Comparison of ENCODE assay signal across 6 cellular contexts in genomic region chr9:66814038-66814437, GRCh38.
DNase-seq lines count a peak whose midpoint lies in the region; ATAC-seq and TF ChIP-seq lines count a peak whose summit lies in the region.
"Not testable (repeated sequence)": the region's sequence is repeated elsewhere in the genome, so short reads cannot be mapped to it uniquely, and the experiment has no call there.

No MANE protein-coding gene starts in this region.

- H3K27me3 ChIP-seq in H9 (ENCODE audit: insufficient read depth, low read length); IMR-90 (ENCODE audit: control insufficient read depth, insufficient read depth, low read length); RWPE2 (ENCODE audit: insufficient read depth, poor library complexity, severe bottlenecking); neuronal stem cell (ENCODE audit: control insufficient read depth in 3 of 3, insufficient read depth in 3 of 3, low read depth in 1 of 3, low read length in 3 of 3): not testable (repeated sequence)

- not testable (repeated sequence) for H3K4me2 ChIP-seq in H9 (ENCODE audit: insufficient read depth, insufficient read length, low read length); IMR-90 (ENCODE audit: low read depth, low read length); neuronal stem cell (ENCODE audit: insufficient read depth, low read length, poor library complexity, severe bottlenecking)

- not testable (repeated sequence) for H3K27ac ChIP-seq in H9 (ENCODE audit: insufficient read length, low read depth, low read length); IMR-90 (ENCODE audit: insufficient read depth, low read length); RWPE2 (ENCODE audit: poor library complexity, severe bottlenecking)
- peak overlapping the region; percentile 75 for H3K27ac ChIP-seq in neuronal stem cell (replicated peaks; ENCODE audit: low read length)

- WGBS in H9 (ENCODE audit: extremely low coverage, insufficient read length, low lambda C conversion rate): no CpG with 5 or more reads among the region's 3 CpGs
- WGBS in IMR-90 (ENCODE audit: extremely low coverage in 2 of 2, insufficient read length in 1 of 2), 2 experiments: no CpG with 5 or more reads among the region's 3 CpGs
- no CpG with 5 or more reads among the region's 3 CpGs for WGBS in neuronal stem cell (ENCODE audit: extremely low coverage in 2 of 2, insufficient read length in 2 of 2, insufficient replicate concordance in 1 of 2), 2 donors

- H3K18ac ChIP-seq in H9 (ENCODE audit: insufficient read length, low read depth, low read length); IMR-90 (ENCODE audit: low read depth, low read length); neuronal stem cell (ENCODE audit: low read length): not testable (repeated sequence)

- not testable (repeated sequence) for H4K91ac ChIP-seq in H9 (ENCODE audit: insufficient read length, low read depth, low read length); IMR-90 (ENCODE audit: insufficient read depth, low read depth, low read length); neuronal stem cell (ENCODE audit: low read depth, low read length, poor library complexity)

- H4K8ac ChIP-seq in H9 (replicated peaks; ENCODE audit: insufficient read length, low read depth, low read length); IMR-90 (ENCODE audit: low read depth in 2 of 2, low read length in 2 of 2); neuronal stem cell (ENCODE audit: low read depth, low read length): not testable (repeated sequence)

- not testable (repeated sequence) for TF ChIP-seq POLR2A in IMR-90 (IDR thresholded peaks at IDR 0.05; ENCODE audit: low read depth, low read length)

- H3K79me1 ChIP-seq in H9 (ENCODE audit: insufficient read depth, low read depth, low read length, poor library complexity, severe bottlenecking); IMR-90 (ENCODE audit: low read depth in 1 of 2, low read length in 2 of 2); neuronal stem cell (ENCODE audit: low read depth, low read length): not testable (repeated sequence)

- not testable (repeated sequence) for H3K23me2 ChIP-seq in H9 (ENCODE audit: insufficient read length, low read depth, low read length, poor library complexity, severe bottlenecking)

- H3K56ac ChIP-seq in H9 (ENCODE audit: insufficient read length, low read depth, low read length); IMR-90 (ENCODE audit: extremely low read depth, insufficient read depth, low read length): not testable (repeated sequence)

- H3K27me3 Mint-ChIP-seq in H9 (ENCODE audit: low read depth); endothelial cell (ENCODE audit: unreplicated experiment); glutamatergic neuron (ENCODE audit: unreplicated experiment): not testable (repeated sequence)

- not testable (repeated sequence) for H2BK5ac ChIP-seq in H9 (ENCODE audit: insufficient read length, low read length); IMR-90 (ENCODE audit: low read depth, low read length, poor library complexity, severe bottlenecking); neuronal stem cell (ENCODE audit: low read length)

- POLR2A ChIA-PET in IMR-90 (lab: Charles Lee; ENCODE audit: unreplicated experiment): not testable (repeated sequence)

- not testable (repeated sequence) for H3K9me1 ChIP-seq in IMR-90 (ENCODE audit: insufficient read depth, low read length)

- TF ChIP-seq RAD21 in IMR-90 (IDR thresholded peaks at IDR 0.05; ENCODE audit: low read length): not testable (repeated sequence)

- H2BK12ac ChIP-seq in H9 (ENCODE audit: insufficient read length, low read depth, low read length); neuronal stem cell (ENCODE audit: low read length): not testable (repeated sequence)

- dilution Hi-C loops in IMR-90 (cut with HindIII; ENCODE audit: low sequenced_read_pairs, unreplicated experiment): not testable (repeated sequence)

- not testable (repeated sequence) for H2BK15ac ChIP-seq in H9 (ENCODE audit: low read depth, low read length); IMR-90 (ENCODE audit: low read depth, low read length); neuronal stem cell (ENCODE audit: low read length)

- H3K4me1 Mint-ChIP-seq in H9; endothelial cell (ENCODE audit: unreplicated experiment); glutamatergic neuron (ENCODE audit: low read depth, unreplicated experiment): not testable (repeated sequence)

- not testable (repeated sequence) for H4K20me1 ChIP-seq in H9 (ENCODE audit: control insufficient read depth, insufficient read depth, insufficient read length); IMR-90 (ENCODE audit: insufficient read depth, low read length)

- H3K14ac ChIP-seq in H9 (ENCODE audit: insufficient read depth, low read length); IMR-90 (replicated peaks; ENCODE audit: low read depth, low read length); neuronal stem cell (ENCODE audit: low read length): not testable (repeated sequence)

- TF ChIP-seq CTCF in H9 (conservative IDR thresholded peaks at IDR 0.05); IMR-90 (conservative IDR thresholded peaks at IDR 0.05; ENCODE audit: low read depth, low read length); RWPE2 (IDR thresholded peaks at IDR 0.05; ENCODE audit: poor library complexity, severe bottlenecking); endothelial cell (IDR thresholded peaks at IDR 0.05; ENCODE audit: unreplicated experiment); glutamatergic neuron (IDR thresholded peaks at IDR 0.05; ENCODE audit: partially characterized antibody, unreplicated experiment): not testable (repeated sequence)

- not testable (repeated sequence) for H2AK5ac ChIP-seq in H9 (ENCODE audit: insufficient read length, low read length); IMR-90 (ENCODE audit: low read depth, low read length); neuronal stem cell (ENCODE audit: low read depth, low read length)

- H2AFZ ChIP-seq in H9 (ENCODE audit: low read length); IMR-90 (replicated peaks; ENCODE audit: low read length, poor library complexity); neuronal stem cell (ENCODE audit: low read length): not testable (repeated sequence)

- H3K36me3 Mint-ChIP-seq in H9 (ENCODE audit: insufficient read depth in 1 of 3, low read depth in 3 of 3); endothelial cell (ENCODE audit: low read depth, unreplicated experiment); glutamatergic neuron (ENCODE audit: unreplicated experiment): not testable (repeated sequence)

- in situ Hi-C loops in IMR-90 (cut with MboI; ENCODE audit: low sequenced_read_pairs): not testable (repeated sequence)

- CTCF ChIA-PET in IMR-90 (lab: Yijun Ruan, JAX): not testable (repeated sequence)

- not testable (repeated sequence) for H4K5ac ChIP-seq in H9 (ENCODE audit: insufficient read length, low read depth, low read length); IMR-90 (ENCODE audit: low read depth, low read length)

- H3K79me2 ChIP-seq in H9 (ENCODE audit: insufficient read depth, low read length): not testable (repeated sequence)

- not testable (repeated sequence) for DNase-seq in H9; IMR-90; RWPE2 (ENCODE audit: low spot score); endothelial cell (ENCODE audit: low spot score); glutamatergic neuron; neuronal stem cell (ENCODE audit: low spot score)

- intact Hi-C loops in IMR-90 (cut with micrococcal nuclease): not testable (repeated sequence)

- H2BK120ac ChIP-seq in H9 (ENCODE audit: low read depth, low read length, poor library complexity, severe bottlenecking); neuronal stem cell (ENCODE audit: low read depth, low read length): not testable (repeated sequence)
- 0 out of 2 replicates have a peak overlapping the region, but pooled peaks have one; percentile 23 for H2BK120ac ChIP-seq in IMR-90 (ENCODE audit: low read depth, low read length)

- not testable (repeated sequence) for H3K4ac ChIP-seq in H9 (ENCODE audit: low read depth, low read length); IMR-90 (ENCODE audit: low read depth, low read length); neuronal stem cell (ENCODE audit: low read length)

- not testable (repeated sequence) for H2BK20ac ChIP-seq in H9 (ENCODE audit: low read depth, low read length, poor library complexity, severe bottlenecking); IMR-90 (ENCODE audit: low read depth, low read length)

- H3K23ac ChIP-seq in H9 (ENCODE audit: insufficient read length, low read depth, low read length); IMR-90 (ENCODE audit: low read depth, low read length); neuronal stem cell (ENCODE audit: low read depth, low read length, poor library complexity): not testable (repeated sequence)

- ATAC-seq in IMR-90 (ENCODE audit: low read depth): peak; percentile 57; the same call in 1 of the 2 replicates
- ATAC-seq in RWPE2 (ENCODE audit: low read depth): peak; percentile 97

- H3K36me3 ChIP-seq in IMR-90 (ENCODE audit: control insufficient read depth, insufficient read depth, low read length); RWPE2 (ENCODE audit: low read depth); neuronal stem cell (replicated peaks in 1 of 2; ENCODE audit: control insufficient read depth in 2 of 2, insufficient read depth in 2 of 2, low read length in 2 of 2): not testable (repeated sequence)

- H3K27ac Mint-ChIP-seq in H9 (peak overlapping the region in 2 of 3 experiments; percentile 48 to 80; a peak in 2 of 7 replicates), endothelial cell (ENCODE audit: unreplicated experiment) (peak overlapping the region; percentile 79), glutamatergic neuron (ENCODE audit: unreplicated experiment) (peak overlapping the region; percentile 59)

- H2AK9ac ChIP-seq in IMR-90 (replicated peaks; ENCODE audit: low read depth, low read length, poor library complexity): not testable (repeated sequence)

- not testable (repeated sequence) for H3K9me3 Mint-ChIP-seq in H9; endothelial cell (ENCODE audit: unreplicated experiment); glutamatergic neuron (ENCODE audit: unreplicated experiment)

- not testable (repeated sequence) for H3K4me1 ChIP-seq in H9 (ENCODE audit: insufficient read depth, low read length); IMR-90 (ENCODE audit: control insufficient read depth, insufficient read depth, low read length); RWPE2 (ENCODE audit: insufficient read depth, poor library complexity, severe bottlenecking); neuronal stem cell (ENCODE audit: control insufficient read depth in 2 of 2, insufficient read depth in 1 of 2, low read depth in 1 of 2, low read length in 2 of 2)

- H3K9ac ChIP-seq in H9 (ENCODE audit: extremely low read depth, insufficient read length, low read length); IMR-90 (ENCODE audit: low read depth, low read length); neuronal stem cell (ENCODE audit: low read depth, low read length, poor library complexity): not testable (repeated sequence)

- H3K9me3 ChIP-seq in H9 (ENCODE audit: control insufficient read depth, low read depth, low read length); IMR-90 (ENCODE audit: control insufficient read depth, insufficient read depth, low read length); RWPE2 (ENCODE audit: severe bottlenecking); neuronal stem cell (replicated peaks in 1 of 2; ENCODE audit: control insufficient read depth in 2 of 2, insufficient read depth in 1 of 2, low read depth in 1 of 2, low read length in 2 of 2): not testable (repeated sequence)

- not testable (repeated sequence) for H3T11ph ChIP-seq in H9 (ENCODE audit: low read length)

- H3K4me3 Mint-ChIP-seq in H9; endothelial cell (ENCODE audit: unreplicated experiment); glutamatergic neuron (ENCODE audit: unreplicated experiment): not testable (repeated sequence)

- not testable (repeated sequence) for BruUV-seq in IMR-90 (replicated peaks; lab: Mats Ljungman, UMichigan)

- H3K4me3 ChIP-seq in IMR-90 (ENCODE audit: insufficient read depth, low read depth, low read length); RWPE2 (ENCODE audit: severe bottlenecking); neuronal stem cell (ENCODE audit: low read length in 2 of 2): not testable (repeated sequence)
